11 cellular contexts compared by ENCODE assay signal in the genomic region with DNA sequence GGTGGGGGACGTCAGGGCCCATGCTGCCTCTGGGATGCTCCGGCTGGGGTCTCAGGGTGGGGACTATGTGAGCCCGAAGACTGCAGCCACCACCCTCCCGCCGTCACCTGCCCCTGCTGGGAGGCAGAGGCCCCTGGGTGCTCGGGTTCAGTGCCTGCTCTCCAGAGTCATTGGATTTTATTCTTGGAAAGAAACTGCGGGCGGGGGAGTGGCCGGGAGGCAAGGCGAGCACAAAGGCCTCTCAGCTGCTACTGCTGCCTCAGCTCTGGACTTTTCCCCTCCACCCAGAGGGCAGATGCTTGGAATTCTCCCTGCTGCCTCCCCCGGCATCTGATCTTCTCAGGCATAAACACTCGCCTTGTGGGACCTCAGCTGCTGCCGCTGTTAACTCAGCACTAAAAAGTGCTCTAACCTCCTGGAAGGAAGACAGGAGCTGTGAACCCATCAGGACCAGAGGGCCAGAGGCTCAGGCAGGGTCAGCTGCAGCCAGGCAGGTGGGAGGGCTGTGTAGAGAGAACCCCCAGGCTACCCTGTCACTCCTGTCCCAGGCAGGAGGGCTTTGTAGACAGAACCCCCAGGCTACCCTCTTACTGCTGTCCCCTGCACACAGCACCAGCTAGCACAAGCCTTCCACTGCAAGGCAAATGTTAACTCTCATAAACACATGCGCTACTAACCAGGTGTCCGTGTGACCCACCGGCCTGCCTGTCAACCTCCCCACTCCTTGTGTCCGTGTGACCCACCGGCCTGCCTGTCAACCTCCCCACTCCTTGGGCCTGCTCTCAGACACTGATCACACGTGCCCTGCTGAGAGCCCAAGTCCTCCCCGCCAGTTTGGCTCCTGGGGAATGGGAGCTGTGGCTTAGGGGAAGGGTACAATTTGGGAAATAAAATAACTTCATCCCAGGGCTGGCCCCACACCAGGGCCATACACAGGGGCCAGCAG. TPM values are rescaled to one million over a fixed set of nuclear protein-coding genes. Genes with fewer than 3 reads are reported as not detected.
DNase-seq lines count a peak whose midpoint lies in the region; ATAC-seq and TF ChIP-seq lines count a peak whose summit lies in the region.
"Had no signal": no experiment of that assay in that cellular context is flagged by ENCODE, and none has a peak within 500 bp of the region (broad histone marks: within the 10 kb centered on the region; RNA-seq: fewer than 3 reads in every experiment).

No MANE protein-coding gene starts in this region.

- CTCF ChIA-PET in WTC11 (lab: Charles Lee): interaction anchor here (0.8 to 5.0 kb wide), 5 partner anchors 11 to 92 kb away, joined by 5 to 16 read pairs (median 8); no protein-coding TSS in a partner anchor

- H3K9me2 ChIP-seq in hepatocyte (replicated peaks; ENCODE audit: insufficient read depth): no peaks in the 10 kb centered on the region

- no peak overlapping the region for H3K9ac ChIP-seq in rectal smooth muscle tissue (ENCODE audit: low read length)

- no peaks in the 10 kb centered on the region for H3K36me3 ChIP-seq in hepatocyte (replicated peaks; ENCODE audit: insufficient read depth, low read depth)
- H3K36me3 ChIP-seq in rectal smooth muscle tissue (ENCODE audit: control insufficient read depth, insufficient read depth, low read length): no peaks in the 10 kb centered on the region

- H3K4me3 Mint-ChIP-seq in WTC11: no peak overlapping the region

- H3K27me3 ChIP-seq in hepatocyte (no peaks in the 10 kb centered on the region), rectal smooth muscle tissue (ENCODE audit: control insufficient read depth, insufficient read depth, low read length) (no peaks in the 10 kb centered on the region)

- H3K9me3 Mint-ChIP-seq in WTC11: 0 out of 2 replicates have a peak, but pooled peaks cover 4% of the 10 kb centered on the region

- H3K79me2 ChIP-seq in hepatocyte: no peaks in the 10 kb centered on the region

- H2AFZ ChIP-seq in hepatocyte: no peak overlapping the region

- H3K27me3 Mint-ChIP-seq in WTC11 (ENCODE audit: low read depth): no peaks in the 10 kb centered on the region

- POLR2A ChIA-PET in WTC11 (lab: Charles Lee): no interaction called here

- no peaks in the 10 kb centered on the region for H3K36me3 Mint-ChIP-seq in WTC11

- no peaks in the 10 kb centered on the region for H3K9me3 ChIP-seq in hepatocyte (ENCODE audit: low read depth)

- H3K4me3 ChIP-seq in hepatocyte (no peak overlapping the region), rectal smooth muscle tissue (ENCODE audit: low read length) (no peak overlapping the region)
- H3K4me3 ChIP-seq: K562 had no signal

- peaks cover 33% of the 10 kb centered on the region for H3K4me1 Mint-ChIP-seq in WTC11

- DNase-seq in GM03348 (ENCODE audit: low spot score) (peak; percentile 58), WTC11 (ENCODE audit: low spot score) (peak; percentile 51), hepatocyte (ENCODE audit: low spot score) (peak; percentile 89), D341Med (ENCODE audit: low spot score) (no peak), NCI-H2029 (lab: John Stamatoyannopoulos, UW) (no peak)
- DNase-seq: PC-3 had no signal

- no peak for TF ChIP-seq CTCF in WTC11 (IDR thresholded peaks at IDR 0.05)
- TF ChIP-seq CTCF in hepatocyte (IDR thresholded peaks at IDR 0.05; ENCODE audit: poor library complexity): no peak

- H3K4me1 ChIP-seq in hepatocyte (ENCODE audit: insufficient read depth): peaks cover 20% of the 10 kb centered on the region
- H3K4me1 ChIP-seq in rectal smooth muscle tissue (ENCODE audit: control insufficient read depth, insufficient read depth, low read length): peaks cover 11% of the 10 kb centered on the region

- no peak overlapping the region for H3K27ac Mint-ChIP-seq in WTC11

- peak overlapping the region; percentile 72 for H3K27ac ChIP-seq in hepatocyte
- H3K27ac ChIP-seq in rectal smooth muscle tissue (ENCODE audit: low read depth, low read length): peak overlapping the region; percentile 1

- ATAC-seq in WTC11 (peak; percentile 65), HG02884 (IDR thresholded peaks at IDR 0.05; ENCODE audit: unreplicated experiment) (no peak), HG03159 (IDR thresholded peaks at IDR 0.05; ENCODE audit: unreplicated experiment) (no peak)
- ATAC-seq: K562, PC-3 had no signal

- no peaks in the 10 kb centered on the region for H4K20me1 ChIP-seq in hepatocyte (ENCODE audit: insufficient read depth, poor library complexity, severe bottlenecking)

- peak overlapping the region; percentile 61 for H3K4me2 ChIP-seq in hepatocyte

- 42% methylated on average over 20 of the region's 20 CpGs for WGBS in hepatocyte (ENCODE audit: low lambda C conversion rate, missing lambda C conversion rate)

TF ChIP-seq in WTC11, 78 proteins besides CTCF, POLR2A, EP300 and RAD21:
- TF ChIP-seq GTF2I (CRISPR knock-in tag; conservative IDR thresholded peaks at IDR 0.05) (no peak), ZNF219 (CRISPR knock-in tag; IDR thresholded peaks at IDR 0.05; ENCODE audit: borderline replicate concordance) (no peak), ZNF416 (CRISPR knock-in tag; IDR thresholded peaks at IDR 0.05) (no peak), NR1H2 (CRISPR knock-in tag; IDR thresholded peaks at IDR 0.05) (no peak), SMAD3 (CRISPR knock-in tag; IDR thresholded peaks at IDR 0.05; ENCODE audit: borderline replicate concordance) (no peak), ZNF232 (CRISPR knock-in tag; IDR thresholded peaks at IDR 0.05) (no peak), JUN (CRISPR knock-in tag; IDR thresholded peaks at IDR 0.05) (no peak), ZNF423 (CRISPR knock-in tag; IDR thresholded peaks at IDR 0.05) (no peak), SMAD4 (CRISPR knock-in tag; IDR thresholded peaks at IDR 0.05) (no peak), OVOL2 (CRISPR knock-in tag; IDR thresholded peaks at IDR 0.05; ENCODE audit: borderline replicate concordance) (no peak), ZNF396 (CRISPR knock-in tag; IDR thresholded peaks at IDR 0.05; ENCODE audit: borderline replicate concordance) (no peak)
- TF ChIP-seq, protein P1, sequence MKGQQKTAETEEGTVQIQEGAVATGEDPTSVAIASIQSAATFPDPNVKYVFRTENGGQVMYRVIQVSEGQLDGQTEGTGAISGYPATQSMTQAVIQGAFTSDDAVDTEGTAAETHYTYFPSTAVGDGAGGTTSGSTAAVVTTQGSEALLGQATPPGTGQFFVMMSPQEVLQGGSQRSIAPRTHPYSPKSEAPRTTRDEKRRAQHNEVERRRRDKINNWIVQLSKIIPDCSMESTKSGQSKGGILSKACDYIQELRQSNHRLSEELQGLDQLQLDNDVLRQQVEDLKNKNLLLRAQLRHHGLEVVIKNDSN (CRISPR knock-in tag; IDR thresholded peaks at IDR 0.05): no peak
- TF ChIP-seq, protein P2, sequence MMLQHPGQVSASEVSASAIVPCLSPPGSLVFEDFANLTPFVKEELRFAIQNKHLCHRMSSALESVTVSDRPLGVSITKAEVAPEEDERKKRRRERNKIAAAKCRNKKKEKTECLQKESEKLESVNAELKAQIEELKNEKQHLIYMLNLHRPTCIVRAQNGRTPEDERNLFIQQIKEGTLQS (CRISPR knock-in tag; conservative IDR thresholded peaks at IDR 0.05): no peak

RNA-seq across cellular contexts. Expression of gene FRMD1, which starts 9.4 kb away (rescaled TPM):
- total RNA-seq in WTC11 (2021) (0.57 to 0.98 TPM (median 0.69 TPM) in 3 replicates), hepatocyte (0.07 TPM in 1 of 2 replicates, not detected in the other)
- 0.46 TPM in 1 of 2 replicates, not detected in the other for polyA plus RNA-seq in hepatocyte
- total RNA-seq: activated CD8-positive, alpha-beta memory T cell treated with anti-CD3 and anti-CD28 coated beads for 36 hours; PC-3 had no signal

Comparison
In these comparisons a context has a peak if more than half of its experiments do, and no peak if none do; other contexts are left out.
1. DNase-seq: peak in GM03348 (single experiment), WTC11 (single experiment) and hepatocyte (single experiment); none in D341Med (single experiment) and NCI-H2029 (single experiment).